In the genomic region with DNA sequence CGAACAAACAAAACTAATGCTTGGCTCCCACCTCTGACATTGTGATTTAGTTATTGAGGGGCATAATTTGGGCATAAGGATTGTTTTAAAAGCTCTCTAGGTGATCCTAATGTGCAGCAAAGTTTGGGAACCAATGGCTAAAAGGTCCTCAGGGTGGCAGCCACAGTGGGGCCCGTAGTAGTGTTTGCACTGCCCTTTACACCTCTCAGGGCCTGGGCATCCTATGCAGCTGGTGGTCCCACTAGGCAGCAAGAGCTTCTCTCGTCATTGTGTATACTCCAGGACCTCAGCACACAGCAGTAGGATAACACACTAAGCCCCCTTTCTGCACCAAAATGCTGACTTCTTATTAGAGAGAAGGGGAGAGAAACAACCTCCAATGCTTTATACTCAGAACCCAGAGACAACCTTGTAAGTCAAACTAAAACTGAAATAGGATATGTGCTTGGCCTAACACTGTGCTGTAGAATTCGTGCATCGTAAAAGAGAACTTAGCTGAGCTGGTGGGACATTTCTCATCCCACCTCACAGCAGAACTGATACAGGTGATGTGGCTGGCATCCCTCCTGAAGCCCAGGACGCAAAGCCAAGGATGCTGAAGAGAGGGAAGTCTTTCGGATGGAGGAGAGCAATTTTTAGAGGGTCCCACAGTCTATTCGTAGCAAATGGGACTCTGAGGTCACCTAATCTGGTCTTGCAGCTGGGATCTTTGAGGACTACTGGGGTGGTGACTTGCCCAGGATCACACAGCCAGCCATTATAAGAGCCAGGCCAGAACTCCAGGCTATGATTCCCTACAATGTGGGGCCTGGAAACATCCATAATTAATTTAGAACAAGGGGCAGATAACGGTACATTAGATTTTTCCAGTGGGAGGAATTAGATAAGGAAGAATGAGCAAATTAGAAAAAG, we compare ENCODE assay signal across 7 cellular contexts. TPM values are rescaled to one million over a fixed set of nuclear protein-coding genes. Genes with fewer than 3 reads are reported as not detected.
A peak's percentile ranks its signal among the peaks of the same experiment; 100 is the strongest.
DNase-seq lines count a peak whose midpoint lies in the region; ATAC-seq, FAIRE-seq and TF ChIP-seq lines count a peak whose summit lies in the region.

No MANE protein-coding gene starts in this region.

- no peaks in the 10 kb centered on the region for H3K27me3 ChIP-seq in Karpas-422 (ENCODE audit: low read length)

- H3K4me3 ChIP-seq in Karpas-422 (ENCODE audit: low read length) = peak overlapping the region; percentile 76
- H3K4me3 ChIP-seq in choroid plexus epithelial cell (ENCODE audit: low read depth, low read length) = peak overlapping the region; percentile 77

- H3K27me3 Mint-ChIP-seq in nephron (ENCODE audit: low read depth) = peaks cover 12% of the 10 kb centered on the region

- DNase-seq in Karpas-422 = no peak
- no peak for DNase-seq in choroid plexus epithelial cell (ENCODE audit: low read depth)
- DNase-seq in KG1 (lab: John Stamatoyannopoulos, UW) = no peak
- DNase-seq in NCI-H1436 treated with DMSO at 0.1 percent for 48 hours (lab: John Stamatoyannopoulos, UW) = no peak
- no peak for DNase-seq in HTR-8/SVneo (ENCODE audit: insufficient read length, low spot score)

- H3K9ac ChIP-seq in Karpas-422 (ENCODE audit: low read length) = peak overlapping the region; percentile 67

- H3K9me3 ChIP-seq in Karpas-422 (ENCODE audit: low read length) = no peaks in the 10 kb centered on the region

- no peaks in the 10 kb centered on the region for H4K20me1 ChIP-seq in Karpas-422 (ENCODE audit: insufficient read depth, low read depth, low read length)

- no peaks in the 10 kb centered on the region for H3K36me3 ChIP-seq in Karpas-422 (ENCODE audit: insufficient read depth, low read length)

- peak overlapping the region; percentile 91 to 96 (median 92) for H3K4me3 Mint-ChIP-seq in nephron

- H3K79me2 ChIP-seq in Karpas-422 (ENCODE audit: low read length) = no peaks in the 10 kb centered on the region

- no peaks in the 10 kb centered on the region for H3K9me3 Mint-ChIP-seq in nephron

- 0 out of 2 replicates have a peak overlapping the region, but pooled peaks have one; percentile 14 for H3K27ac ChIP-seq in Karpas-422 (ENCODE audit: low read length)

- ATAC-seq in GM21367 (IDR thresholded peaks at IDR 0.05; ENCODE audit: unreplicated experiment) = peak; percentile 18

- H3K4me2 ChIP-seq in Karpas-422 (ENCODE audit: low read depth, low read length, poor library complexity, severe bottlenecking) = peak overlapping the region; percentile 83

- H3K4me1 Mint-ChIP-seq in nephron = peaks cover 66% of the 10 kb centered on the region

- H3K9me2 ChIP-seq in Karpas-422 (replicated peaks; ENCODE audit: insufficient read depth, low read length) = no peaks in the 10 kb centered on the region

- H3K36me3 Mint-ChIP-seq in nephron (ENCODE audit: low read depth) = peaks cover 1% of the 10 kb centered on the region

- H3K4me1 ChIP-seq in Karpas-422 (ENCODE audit: low read length) = peaks cover 41% of the 10 kb centered on the region

- H2AFZ ChIP-seq in Karpas-422 (ENCODE audit: low read length) = peak overlapping the region; percentile 95

- no peak for FAIRE-seq in HTR-8/SVneo (lab: Jason Lieb, UNC)

- TF ChIP-seq CTCF in choroid plexus epithelial cell (conservative IDR thresholded peaks at IDR 0.05; ENCODE audit: low read depth, low read length) = no peak
- no peak for TF ChIP-seq CTCF in nephron (IDR thresholded peaks at IDR 0.05; ENCODE audit: unreplicated experiment in 3 of 3)

- peak overlapping the region; percentile 90 to 97 (median 94) for H3K27ac Mint-ChIP-seq in nephron

RNA-seq across cellular contexts. Expression of a gene that starts 1.2 kb away (rescaled TPM):
- 16.3 and 18.0 TPM in 2 replicates for total RNA-seq in Karpas-422 (2014; rRNA removed; shearing (Covaris generic); ENCODE audit: low replicate concordance)
